In the genomic region with DNA sequence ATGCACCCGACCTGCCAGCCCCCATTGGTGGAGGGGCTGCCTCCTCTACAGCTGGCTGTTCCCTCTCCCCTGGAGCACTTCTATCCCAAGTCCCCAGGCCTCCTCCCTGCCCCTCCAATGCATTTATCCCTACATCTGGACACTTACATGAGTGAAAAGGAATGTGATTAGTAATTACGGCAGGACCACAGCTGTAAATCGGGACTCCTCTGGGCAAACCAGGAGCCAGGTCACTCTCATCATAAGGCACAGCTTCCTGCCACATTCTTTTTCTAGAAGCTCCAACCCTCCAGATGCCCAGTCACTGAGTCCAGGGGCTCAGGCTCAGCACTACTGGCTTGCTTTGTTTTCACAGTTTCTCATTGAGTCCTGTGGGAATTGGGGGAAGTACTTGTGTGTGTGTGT, we compare ENCODE assay signal across 15 cellular contexts. TPM values are rescaled to one million over a fixed set of nuclear protein-coding genes. Genes with fewer than 3 reads are reported as not detected.
DNase-seq lines count a peak whose midpoint lies in the region; ATAC-seq, FAIRE-seq and TF ChIP-seq lines count a peak whose summit lies in the region.
"Had no signal": no experiment of that assay in that cellular context is flagged by ENCODE, and none has a peak within 500 bp of the region (broad histone marks: within the 10 kb centered on the region; RNA-seq: fewer than 3 reads in every experiment).

No MANE protein-coding gene starts in this region.

- no peaks in the 10 kb centered on the region for H3K9me3 ChIP-seq in A673 (ENCODE audit: low read depth, low read length, poor library complexity, severe bottlenecking)
- H3K9me3 ChIP-seq: prostate gland had no signal

- ATAC-seq in Right ventricle myocardium superior (ENCODE audit: poor library complexity) (no peak), T-cell (replicated peaks in 1 of 4) (no peak)

- H3K9me3 Mint-ChIP-seq in T-cell = no peaks in the 10 kb centered on the region

- FAIRE-seq in H54 (lab: Jason Lieb, UNC) = peak; percentile 11

- no peaks in the 10 kb centered on the region for H3K27me3 ChIP-seq in A673 (replicated peaks; ENCODE audit: insufficient read depth, low read depth, low read length, poor library complexity)
- H3K27me3 ChIP-seq: cardiac muscle cell had no signal

- peaks cover 7 to 11% (median 10%) of the 10 kb centered on the region in 3 donors for H3K4me1 Mint-ChIP-seq in T-cell

- H3K4me3 ChIP-seq in A673 (ENCODE audit: low read depth, low read length, poor library complexity, severe bottlenecking) = no peak overlapping the region
- H3K4me3 ChIP-seq in astrocyte of the spinal cord (ENCODE audit: low read depth, low read length) = no peak overlapping the region
- H3K4me3 ChIP-seq: cardiac muscle cell, PC-9, prostate gland had no signal

- DNase-seq in A673 (ENCODE audit: low spot score) (peak; percentile 50), H54 (ENCODE audit: insufficient read length, low spot score) (peak; percentile 36), astrocyte of the spinal cord (ENCODE audit: low read depth, low spot score) (peak; percentile 36), iris pigment epithelial cell (ENCODE audit: low read depth) (peak; percentile 27), Right ventricle myocardium superior (no peak), NCI-H146 (lab: John Stamatoyannopoulos, UW) (no peak), T-cell (no peak)
- DNase-seq in effector CD4-positive, alpha-beta T cell = no peak
- DNase-seq: activated gamma-delta T cell treated with Interleukin-2 at 50 U/mL for 16 hours, NCI-H1105, NCI-H345, PC-9 had no signal

- H3K4me3 Mint-ChIP-seq in T-cell = no peak overlapping the region

- H3K36me3 Mint-ChIP-seq in T-cell = no peaks in the 10 kb centered on the region

- no peak for TF ChIP-seq POLR2A in H54 (IDR thresholded peaks at IDR 0.05; ENCODE audit: low read depth, low read length)

- no TSS peak for BruUV-seq in A673 (replicated peaks; lab: Mats Ljungman, UMichigan)

- H3K27me3 Mint-ChIP-seq in T-cell = peaks cover 3 to 5% of the 10 kb centered on the region in 2 donors

- intact Hi-C loops in A673 (cut with micrococcal nuclease; ENCODE audit: unreplicated experiment) = loop anchor here (2.0 to 10.0 kb wide), 4 partner anchors 195 to 707 kb away; partner anchors contain the start of gene SLC35G2
- intact Hi-C loops in Right ventricle myocardium superior (cut with DNase I) = loop anchor here (5.0 to 10.0 kb wide), 4 partner anchors 195 to 935 kb away; partner anchors contain the start of genes SLC35G2 and STAG1

- in situ Hi-C loops in astrocyte of the spinal cord (cut with HindIII; ENCODE audit: low sequenced_read_pairs) = no loop called here

- H3K27ac ChIP-seq in A673 (ENCODE audit: low read depth, low read length, poor library complexity, severe bottlenecking) = no peak overlapping the region
- H3K27ac ChIP-seq: cardiac muscle cell, PC-9, prostate gland had no signal

- CTCF ChIA-PET in A673 (lab: Charles Lee) = interaction anchor here (0.5 kb wide), 1 partner anchor 160 kb away, joined by 9 read pairs; no protein-coding TSS in a partner anchor
- CTCF ChIA-PET in T-cell (lab: Charles Lee) = interaction anchor here in 1 of 2 donors (1.2 kb wide), 1 partner anchor 621 kb away, joined by 3 read pairs; no protein-coding TSS in a partner anchor

- no peaks in the 10 kb centered on the region for H3K36me3 ChIP-seq in A673 (ENCODE audit: insufficient read depth, low read length, poor library complexity, severe bottlenecking)
- H3K36me3 ChIP-seq: cardiac muscle cell, prostate gland had no signal

- peaks cover 10% of the 10 kb centered on the region for H3K4me1 ChIP-seq in A673 (ENCODE audit: insufficient read depth, low read length, poor library complexity, severe bottlenecking)
- H3K4me1 ChIP-seq: prostate gland had no signal

- TF ChIP-seq CTCF in A673 (conservative IDR thresholded peaks at IDR 0.05; ENCODE audit: low read depth, low read length) (no peak), astrocyte of the spinal cord (IDR thresholded peaks at IDR 0.05; ENCODE audit: low read depth, low read length) (no peak)

- H3K27ac Mint-ChIP-seq in T-cell = peak overlapping the region in 1 of 2 donors; percentile 23

- POLR2A ChIA-PET in A673 (lab: Charles Lee; ENCODE audit: low non-redundant PET) = no interaction called here
- POLR2A ChIA-PET in T-cell (lab: Charles Lee) = no interaction called here

RNA-seq across cellular contexts. Expression of gene IL20RB, which starts 54.3 kb away (rescaled TPM):
- 4.0 and 4.2 TPM in 2 replicates for total RNA-seq in A673 (2021)
- total RNA-seq in Right ventricle myocardium superior = 0.35 TPM
- 1 to 10 TPM; 1.8 to 3.8 (median 2.2) TPM for total RNA-seq in T-cell
- total RNA-seq: epithelial cell of proximal tubule had no signal

Comparison
In these comparisons a context has a peak if more than half of its experiments do, and no peak if none do; other contexts are left out.
1. DNase-seq: peak in A673 (single experiment), H54 (single experiment), astrocyte of the spinal cord (single experiment) and iris pigment epithelial cell (single experiment); none in Right ventricle myocardium superior (single experiment), NCI-H146 (single experiment), T-cell (0 of 34) and effector CD4-positive, alpha-beta T cell (single experiment).